Comparison of ENCODE assay signal across 19 cellular contexts in the genomic region with DNA sequence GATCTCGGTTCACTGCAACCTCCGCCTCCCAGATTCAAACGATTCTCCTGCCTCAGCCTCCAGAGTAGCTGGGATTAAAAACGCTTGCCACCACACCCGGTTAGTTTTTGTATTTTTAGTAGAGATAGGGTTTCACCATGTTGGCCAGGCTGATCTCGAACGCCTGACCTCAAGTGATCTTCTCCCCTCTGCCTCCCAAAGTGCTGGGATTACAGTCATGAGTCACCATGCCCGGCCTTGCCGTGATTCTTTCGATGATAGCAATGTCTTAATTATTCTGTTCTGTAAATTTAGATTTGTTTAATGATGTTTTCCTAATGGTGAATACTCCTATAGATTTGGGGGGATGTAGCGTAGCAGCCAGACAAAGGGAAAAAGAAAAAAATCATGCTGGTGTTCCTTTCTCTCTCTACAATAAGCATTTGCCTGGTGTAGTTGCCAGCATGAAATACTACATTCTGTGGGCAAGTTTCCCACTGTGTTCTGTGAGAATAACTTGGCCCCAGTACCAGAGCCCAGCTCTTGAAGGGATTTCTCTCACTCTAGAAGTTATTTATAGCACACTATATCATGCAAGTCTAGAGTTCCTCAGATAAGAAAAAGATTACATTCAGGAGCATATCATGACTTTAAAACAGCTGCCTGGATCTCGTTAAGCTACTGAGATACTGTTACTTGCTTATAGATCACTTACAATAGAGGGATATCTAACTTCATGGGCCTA. TPM values are rescaled to one million over a fixed set of nuclear protein-coding genes. Genes with fewer than 3 reads are reported as not detected.
A peak's percentile ranks its signal among the peaks of the same experiment; 100 is the strongest.
DNase-seq lines count a peak whose midpoint lies in the region; ATAC-seq and TF ChIP-seq lines count a peak whose summit lies in the region.
"Had no signal": no experiment of that assay in that cellular context is flagged by ENCODE, and none has a peak within 500 bp of the region (broad histone marks: within the 10 kb centered on the region; RNA-seq: fewer than 3 reads in every experiment).

No MANE protein-coding gene starts in this region.

- H3K27ac Mint-ChIP-seq in type B pancreatic cell = no peak overlapping the region
- H3K27ac Mint-ChIP-seq: activated naive CD8-positive, alpha-beta T cell treated with anti-CD3 and anti-CD28 coated beads for 36 hours; CD8-positive, alpha-beta memory T cell; immature natural killer cell had no signal

- in situ Hi-C loops in brain microvascular endothelial cell (cut with HindIII; ENCODE audit: low pct_ligation_motif_present, low sequenced_read_pairs) = no loop called here

- no peaks in the 10 kb centered on the region for H3K27me3 Mint-ChIP-seq in type B pancreatic cell
- H3K27me3 Mint-ChIP-seq: activated naive CD8-positive, alpha-beta T cell treated with anti-CD3 and anti-CD28 coated beads for 36 hours; naive thymus-derived CD8-positive, alpha-beta T cell had no signal

- H3K9me3 Mint-ChIP-seq in type B pancreatic cell = no peaks in the 10 kb centered on the region
- H3K9me3 Mint-ChIP-seq: CD8-positive, alpha-beta memory T cell; immature natural killer cell; naive thymus-derived CD8-positive, alpha-beta T cell had no signal

- peaks cover 8 to 21% (median 17%) of the 10 kb centered on the region in 4 donors for H3K4me1 ChIP-seq in stomach
- H3K4me1 ChIP-seq: suprapubic skin had no signal

- H3K4me1 Mint-ChIP-seq in type B pancreatic cell (ENCODE audit: unreplicated experiment) = no peaks in the 10 kb centered on the region

- no peaks in the 10 kb centered on the region for H3K9me3 ChIP-seq in stomach
- H3K9me3 ChIP-seq: SJSA1, suprapubic skin had no signal

- no peak for TF ChIP-seq POLR2A in stomach (IDR thresholded peaks at IDR 0.05)

- H3K4me3 Mint-ChIP-seq in type B pancreatic cell = no peak overlapping the region
- H3K4me3 Mint-ChIP-seq: activated naive CD8-positive, alpha-beta T cell treated with anti-CD3 and anti-CD28 coated beads for 36 hours; CD8-positive, alpha-beta memory T cell; immature natural killer cell; naive thymus-derived CD8-positive, alpha-beta T cell had no signal

- no peak for TF ChIP-seq EP300 in stomach (IDR thresholded peaks at IDR 0.05)

- TF ChIP-seq CTCF in brain microvascular endothelial cell (IDR thresholded peaks at IDR 0.05; ENCODE audit: low read depth, low read length, missing control alignments) = no peak
- no peak for TF ChIP-seq CTCF in stomach (IDR thresholded peaks at IDR 0.05)
- TF ChIP-seq CTCF in type B pancreatic cell (conservative IDR thresholded peaks at IDR 0.05) = no peak

- intact Hi-C loops in stomach (cut with DNase I; ENCODE audit: low total_unique reads) = no loop called here

- no peaks in the 10 kb centered on the region for H3K27me3 ChIP-seq in brain microvascular endothelial cell (replicated peaks)
- H3K27me3 ChIP-seq in stomach = no peaks in the 10 kb centered on the region
- H3K27me3 ChIP-seq: SJSA1, suprapubic skin had no signal

- peak; percentile 10 for DNase-seq in DMS 273 (lab: John Stamatoyannopoulos, UW; ENCODE audit: unreplicated experiment)
- no peak for DNase-seq in DMS 273 treated with DMSO at 0.1 percent for 48 hours (lab: John Stamatoyannopoulos, UW)
- peak; percentile 84 for DNase-seq in brain microvascular endothelial cell
- no peak for DNase-seq in left lobe of liver (ENCODE audit: low spot score)
- peak; percentile 56 for DNase-seq in stomach
- DNase-seq in kidney tubule cell (ENCODE audit: low spot score) = no peak
- DNase-seq in type B pancreatic cell (ENCODE audit: extremely low spot score, unreplicated experiment) = no peak
- DNase-seq: activated CD8-positive, alpha-beta memory T cell treated with anti-CD3 and anti-CD28 coated beads, Interleukin-2, amount 50 U/mL, for 48 hours; activated naive CD8-positive, alpha-beta T cell treated with anti-CD3 and anti-CD28 coated beads for 36 hours; CD8-positive, alpha-beta memory T cell; immature natural killer cell; Karpas-422; naive thymus-derived CD8-positive, alpha-beta T cell; NCI-H2029 treated with DMSO at 0.1 percent for 48 hours had no signal

- H3K36me3 Mint-ChIP-seq in type B pancreatic cell = peaks cover 18% of the 10 kb centered on the region
- H3K36me3 Mint-ChIP-seq: naive thymus-derived CD8-positive, alpha-beta T cell had no signal

- ATAC-seq in left lobe of liver (peak; percentile 82), HG03175 (IDR thresholded peaks at IDR 0.05; ENCODE audit: unreplicated experiment) (no peak)
- ATAC-seq: naive thymus-derived CD8-positive, alpha-beta T cell had no signal

- H3K36me3 ChIP-seq in brain microvascular endothelial cell (replicated peaks) (no peaks in the 10 kb centered on the region), stomach (no peaks in the 10 kb centered on the region)
- H3K36me3 ChIP-seq: SJSA1 had no signal

- 38 to 49% (median 41%) methylated on average over 12 of the region's 12 CpGs for WGBS in stomach, 5 donors

- H3K27ac ChIP-seq in brain microvascular endothelial cell = peak overlapping the region; percentile 81
- peak overlapping the region in 3 of 5 donors; percentile 48 to 65 (median 53) for H3K27ac ChIP-seq in stomach
- H3K27ac ChIP-seq: 22Rv1, SJSA1, suprapubic skin had no signal

- H3K4me3 ChIP-seq in brain microvascular endothelial cell (ENCODE audit: low read depth, low read length) (no peak overlapping the region), stomach (no peak overlapping the region)
- H3K4me3 ChIP-seq: SJSA1, suprapubic skin had no signal

RNA-seq across cellular contexts. Expression of a gene that starts 15.4 kb away (rescaled TPM):
- 11.6 TPM for total RNA-seq in left lobe of liver
- 10 to 100 TPM in 2 of 5 donors, 1 to 10 TPM in 1, under 1 TPM in 1, not detected in 1; under 0.01 to 22.0 (median 10.3) TPM for total RNA-seq in stomach
- polyA plus RNA-seq in stomach = 1 to 10 TPM in 2 of 3 donors, under 1 TPM in 1; 0.76 to 2.9 (median 2.6) TPM
- 13.9 and 44.6 TPM in 2 replicates for total RNA-seq in type B pancreatic cell (ENCODE audit: low replicate concordance)
- polyA plus RNA-seq: immature natural killer cell had no signal

RNA-seq across cellular contexts. Expression of a gene that starts 15.5 kb away (rescaled TPM):
- total RNA-seq in left lobe of liver = 13.7 TPM
- 10 to 100 TPM in 1 of 5 donors, 1 to 10 TPM in 1, under 1 TPM in 1, not detected in 2; 0.87 to 23.8 (median 2.8) TPM for total RNA-seq in stomach
- polyA plus RNA-seq in stomach = 1 to 10 TPM in 2 of 3 donors, under 1 TPM in 1; 0.56 to 5.4 (median 4.4) TPM
- 1.0 and 5.3 TPM in 2 replicates for total RNA-seq in type B pancreatic cell (ENCODE audit: low replicate concordance)
- total RNA-seq: CD8-positive, alpha-beta memory T cell; dermis microvascular lymphatic vessel endothelial cell; naive thymus-derived CD8-positive, alpha-beta T cell; SJSA1 had no signal
- polyA plus RNA-seq: CD8-positive, alpha-beta memory T cell; immature natural killer cell; naive thymus-derived CD8-positive, alpha-beta T cell had no signal

Comparison
In these comparisons a context has a peak if more than half of its experiments do, and no peak if none do; other contexts are left out.
1. DNase-seq: peak in DMS 273 (single experiment), brain microvascular endothelial cell (single experiment) and stomach (single experiment); none in DMS 273 treated with DMSO at 0.1 percent for 48 hours (single experiment), left lobe of liver (single experiment), kidney tubule cell (single experiment) and type B pancreatic cell (single experiment).